ENCODE assay signal across 1 cellular context in the genomic region with DNA sequence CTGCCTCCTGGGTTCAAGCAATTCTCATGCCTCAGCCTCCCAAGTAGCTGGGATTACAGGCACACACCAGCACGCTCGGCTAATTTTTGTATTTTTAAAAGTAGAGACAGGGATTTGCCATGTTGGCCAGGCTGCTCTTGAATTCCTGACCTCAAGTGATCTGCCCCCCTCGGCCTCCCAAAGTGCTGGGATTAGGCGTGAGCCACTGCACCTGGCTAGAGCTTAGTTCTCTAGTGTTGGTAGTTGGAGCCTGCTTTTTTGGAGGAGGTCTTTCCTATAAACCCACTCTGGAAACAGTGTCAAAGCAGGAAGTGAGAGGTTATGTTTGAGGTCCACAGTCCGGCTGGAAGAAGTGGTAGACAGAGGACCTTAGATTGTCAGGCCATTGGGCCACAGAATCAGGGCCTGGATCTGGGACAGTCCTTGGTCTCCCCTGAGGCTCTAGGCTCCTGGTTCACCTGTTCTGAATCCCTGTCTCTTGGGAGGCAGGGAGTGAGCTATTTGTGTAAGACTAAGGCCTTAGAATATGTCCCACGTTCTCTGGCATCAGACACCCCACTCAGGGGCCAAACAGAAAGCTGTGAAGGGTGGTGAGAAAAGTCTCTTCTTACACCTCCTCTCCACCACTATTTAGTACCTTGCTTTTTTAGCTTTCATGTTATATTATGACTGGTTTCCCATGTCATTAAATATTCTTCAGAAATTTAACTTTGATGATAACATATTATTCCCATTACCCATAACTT.
A peak's percentile ranks its signal among the peaks of the same experiment; 100 is the strongest.
TF ChIP-seq lines count a peak whose summit lies in the region.

No MANE protein-coding gene starts in this region.

TF ChIP-seq in GM12878, 131 proteins besides CTCF, POLR2A, EP300 and RAD21 (continued from another document):
- TF ChIP-seq, protein P1, sequence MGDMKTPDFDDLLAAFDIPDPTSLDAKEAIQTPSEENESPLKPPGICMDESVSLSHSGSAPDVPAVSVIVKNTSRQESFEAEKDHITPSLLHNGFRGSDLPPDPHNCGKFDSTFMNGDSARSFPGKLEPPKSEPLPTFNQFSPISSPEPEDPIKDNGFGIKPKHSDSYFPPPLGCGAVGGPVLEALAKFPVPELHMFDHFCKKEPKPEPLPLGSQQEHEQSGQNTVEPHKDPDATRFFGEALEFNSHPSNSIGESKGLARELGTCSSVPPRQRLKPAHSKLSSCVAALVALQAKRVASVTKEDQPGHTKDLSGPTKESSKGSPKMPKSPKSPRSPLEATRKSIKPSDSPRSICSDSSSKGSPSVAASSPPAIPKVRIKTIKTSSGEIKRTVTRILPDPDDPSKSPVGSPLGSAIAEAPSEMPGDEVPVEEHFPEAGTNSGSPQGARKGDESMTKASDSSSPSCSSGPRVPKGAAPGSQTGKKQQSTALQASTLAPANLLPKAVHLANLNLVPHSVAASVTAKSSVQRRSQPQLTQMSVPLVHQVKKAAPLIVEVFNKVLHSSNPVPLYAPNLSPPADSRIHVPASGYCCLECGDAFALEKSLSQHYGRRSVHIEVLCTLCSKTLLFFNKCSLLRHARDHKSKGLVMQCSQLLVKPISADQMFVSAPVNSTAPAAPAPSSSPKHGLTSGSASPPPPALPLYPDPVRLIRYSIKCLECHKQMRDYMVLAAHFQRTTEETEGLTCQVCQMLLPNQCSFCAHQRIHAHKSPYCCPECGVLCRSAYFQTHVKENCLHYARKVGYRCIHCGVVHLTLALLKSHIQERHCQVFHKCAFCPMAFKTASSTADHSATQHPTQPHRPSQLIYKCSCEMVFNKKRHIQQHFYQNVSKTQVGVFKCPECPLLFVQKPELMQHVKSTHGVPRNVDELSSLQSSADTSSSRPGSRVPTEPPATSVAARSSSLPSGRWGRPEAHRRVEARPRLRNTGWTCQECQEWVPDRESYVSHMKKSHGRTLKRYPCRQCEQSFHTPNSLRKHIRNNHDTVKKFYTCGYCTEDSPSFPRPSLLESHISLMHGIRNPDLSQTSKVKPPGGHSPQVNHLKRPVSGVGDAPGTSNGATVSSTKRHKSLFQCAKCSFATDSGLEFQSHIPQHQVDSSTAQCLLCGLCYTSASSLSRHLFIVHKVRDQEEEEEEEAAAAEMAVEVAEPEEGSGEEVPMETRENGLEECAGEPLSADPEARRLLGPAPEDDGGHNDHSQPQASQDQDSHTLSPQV (IDR thresholded peaks at IDR 0.05), result no peak
- TF ChIP-seq EED (IDR thresholded peaks at IDR 0.05; ENCODE audit: low read depth), result peak; percentile 20; the same call in 1 of the 2 replicates
- no peak for TF ChIP-seq SMC3 (IDR thresholded peaks at IDR 0.05; ENCODE audit: borderline replicate concordance, low read length)
- TF ChIP-seq BMI1 (IDR thresholded peaks at IDR 0.05; ENCODE audit: borderline replicate concordance), result no peak
- TF ChIP-seq STAT1 (conservative IDR thresholded peaks at IDR 0.05), result no peak
- TF ChIP-seq, protein P2, sequence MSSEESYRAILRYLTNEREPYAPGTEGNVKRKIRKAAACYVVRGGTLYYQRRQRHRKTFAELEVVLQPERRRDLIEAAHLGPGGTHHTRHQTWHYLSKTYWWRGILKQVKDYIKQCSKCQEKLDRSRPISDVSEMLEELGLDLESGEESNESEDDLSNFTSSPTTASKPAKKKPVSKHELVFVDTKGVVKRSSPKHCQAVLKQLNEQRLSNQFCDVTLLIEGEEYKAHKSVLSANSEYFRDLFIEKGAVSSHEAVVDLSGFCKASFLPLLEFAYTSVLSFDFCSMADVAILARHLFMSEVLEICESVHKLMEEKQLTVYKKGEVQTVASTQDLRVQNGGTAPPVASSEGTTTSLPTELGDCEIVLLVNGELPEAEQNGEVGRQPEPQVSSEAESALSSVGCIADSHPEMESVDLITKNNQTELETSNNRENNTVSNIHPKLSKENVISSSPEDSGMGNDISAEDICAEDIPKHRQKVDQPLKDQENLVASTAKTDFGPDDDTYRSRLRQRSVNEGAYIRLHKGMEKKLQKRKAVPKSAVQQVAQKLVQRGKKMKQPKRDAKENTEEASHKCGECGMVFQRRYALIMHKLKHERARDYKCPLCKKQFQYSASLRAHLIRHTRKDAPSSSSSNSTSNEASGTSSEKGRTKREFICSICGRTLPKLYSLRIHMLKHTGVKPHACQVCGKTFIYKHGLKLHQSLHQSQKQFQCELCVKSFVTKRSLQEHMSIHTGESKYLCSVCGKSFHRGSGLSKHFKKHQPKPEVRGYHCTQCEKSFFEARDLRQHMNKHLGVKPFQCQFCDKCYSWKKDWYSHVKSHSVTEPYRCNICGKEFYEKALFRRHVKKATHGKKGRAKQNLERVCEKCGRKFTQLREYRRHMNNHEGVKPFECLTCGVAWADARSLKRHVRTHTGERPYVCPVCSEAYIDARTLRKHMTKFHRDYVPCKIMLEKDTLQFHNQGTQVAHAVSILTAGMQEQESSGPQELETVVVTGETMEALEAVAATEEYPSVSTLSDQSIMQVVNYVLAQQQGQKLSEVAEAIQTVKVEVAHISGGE (CRISPR knock-in tag; IDR thresholded peaks at IDR 0.05), result no peak
- TF ChIP-seq, protein P3, sequence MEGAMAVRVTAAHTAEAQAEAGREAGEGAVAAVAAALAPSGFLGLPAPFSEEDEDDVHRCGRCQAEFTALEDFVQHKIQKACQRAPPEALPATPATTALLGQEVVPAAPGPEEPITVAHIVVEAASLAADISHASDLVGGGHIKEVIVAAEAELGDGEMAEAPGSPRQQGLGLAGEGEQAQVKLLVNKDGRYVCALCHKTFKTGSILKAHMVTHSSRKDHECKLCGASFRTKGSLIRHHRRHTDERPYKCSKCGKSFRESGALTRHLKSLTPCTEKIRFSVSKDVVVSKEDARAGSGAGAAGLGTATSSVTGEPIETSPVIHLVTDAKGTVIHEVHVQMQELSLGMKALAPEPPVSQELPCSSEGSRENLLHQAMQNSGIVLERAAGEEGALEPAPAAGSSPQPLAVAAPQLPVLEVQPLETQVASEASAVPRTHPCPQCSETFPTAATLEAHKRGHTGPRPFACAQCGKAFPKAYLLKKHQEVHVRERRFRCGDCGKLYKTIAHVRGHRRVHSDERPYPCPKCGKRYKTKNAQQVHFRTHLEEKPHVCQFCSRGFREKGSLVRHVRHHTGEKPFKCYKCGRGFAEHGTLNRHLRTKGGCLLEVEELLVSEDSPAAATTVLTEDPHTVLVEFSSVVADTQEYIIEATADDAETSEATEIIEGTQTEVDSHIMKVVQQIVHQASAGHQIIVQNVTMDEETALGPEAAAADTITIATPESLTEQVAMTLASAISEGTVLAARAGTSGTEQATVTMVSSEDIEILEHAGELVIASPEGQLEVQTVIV (IDR thresholded peaks at IDR 0.05; ENCODE audit: borderline replicate concordance, partially characterized antibody), result no peak
- TF ChIP-seq ATF7 (IDR thresholded peaks at IDR 0.05; ENCODE audit: low read depth), result 0 out of 2 replicates have a peak, but pooled peaks have one; percentile 7
- no peak for TF ChIP-seq ESRRA (IDR thresholded peaks at IDR 0.05; ENCODE audit: low read length)
- TF ChIP-seq, protein P4, sequence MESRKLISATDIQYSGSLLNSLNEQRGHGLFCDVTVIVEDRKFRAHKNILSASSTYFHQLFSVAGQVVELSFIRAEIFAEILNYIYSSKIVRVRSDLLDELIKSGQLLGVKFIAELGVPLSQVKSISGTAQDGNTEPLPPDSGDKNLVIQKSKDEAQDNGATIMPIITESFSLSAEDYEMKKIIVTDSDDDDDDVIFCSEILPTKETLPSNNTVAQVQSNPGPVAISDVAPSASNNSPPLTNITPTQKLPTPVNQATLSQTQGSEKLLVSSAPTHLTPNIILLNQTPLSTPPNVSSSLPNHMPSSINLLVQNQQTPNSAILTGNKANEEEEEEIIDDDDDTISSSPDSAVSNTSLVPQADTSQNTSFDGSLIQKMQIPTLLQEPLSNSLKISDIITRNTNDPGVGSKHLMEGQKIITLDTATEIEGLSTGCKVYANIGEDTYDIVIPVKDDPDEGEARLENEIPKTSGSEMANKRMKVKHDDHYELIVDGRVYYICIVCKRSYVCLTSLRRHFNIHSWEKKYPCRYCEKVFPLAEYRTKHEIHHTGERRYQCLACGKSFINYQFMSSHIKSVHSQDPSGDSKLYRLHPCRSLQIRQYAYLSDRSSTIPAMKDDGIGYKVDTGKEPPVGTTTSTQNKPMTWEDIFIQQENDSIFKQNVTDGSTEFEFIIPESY (IDR thresholded peaks at IDR 0.05), result no peak
- TF ChIP-seq SMAD1 (IDR thresholded peaks at IDR 0.05; ENCODE audit: low read depth, partially characterized antibody), result no peak
- TF ChIP-seq, protein P5, sequence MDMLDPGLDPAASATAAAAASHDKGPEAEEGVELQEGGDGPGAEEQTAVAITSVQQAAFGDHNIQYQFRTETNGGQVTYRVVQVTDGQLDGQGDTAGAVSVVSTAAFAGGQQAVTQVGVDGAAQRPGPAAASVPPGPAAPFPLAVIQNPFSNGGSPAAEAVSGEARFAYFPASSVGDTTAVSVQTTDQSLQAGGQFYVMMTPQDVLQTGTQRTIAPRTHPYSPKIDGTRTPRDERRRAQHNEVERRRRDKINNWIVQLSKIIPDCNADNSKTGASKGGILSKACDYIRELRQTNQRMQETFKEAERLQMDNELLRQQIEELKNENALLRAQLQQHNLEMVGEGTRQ (IDR thresholded peaks at IDR 0.05; ENCODE audit: borderline replicate concordance, low read depth, low read length), result no peak
- TF ChIP-seq BRCA1 (IDR thresholded peaks at IDR 0.05; ENCODE audit: low read depth, low read length), result no peak
- TF ChIP-seq ZNF622 (IDR thresholded peaks at IDR 0.05), result no peak
- TF ChIP-seq BHLHE40 (IDR thresholded peaks at IDR 0.05; ENCODE audit: borderline replicate concordance in 1 of 2, low read depth in 2 of 2, low read length in 1 of 2), result no peak
